In the genomic region with DNA sequence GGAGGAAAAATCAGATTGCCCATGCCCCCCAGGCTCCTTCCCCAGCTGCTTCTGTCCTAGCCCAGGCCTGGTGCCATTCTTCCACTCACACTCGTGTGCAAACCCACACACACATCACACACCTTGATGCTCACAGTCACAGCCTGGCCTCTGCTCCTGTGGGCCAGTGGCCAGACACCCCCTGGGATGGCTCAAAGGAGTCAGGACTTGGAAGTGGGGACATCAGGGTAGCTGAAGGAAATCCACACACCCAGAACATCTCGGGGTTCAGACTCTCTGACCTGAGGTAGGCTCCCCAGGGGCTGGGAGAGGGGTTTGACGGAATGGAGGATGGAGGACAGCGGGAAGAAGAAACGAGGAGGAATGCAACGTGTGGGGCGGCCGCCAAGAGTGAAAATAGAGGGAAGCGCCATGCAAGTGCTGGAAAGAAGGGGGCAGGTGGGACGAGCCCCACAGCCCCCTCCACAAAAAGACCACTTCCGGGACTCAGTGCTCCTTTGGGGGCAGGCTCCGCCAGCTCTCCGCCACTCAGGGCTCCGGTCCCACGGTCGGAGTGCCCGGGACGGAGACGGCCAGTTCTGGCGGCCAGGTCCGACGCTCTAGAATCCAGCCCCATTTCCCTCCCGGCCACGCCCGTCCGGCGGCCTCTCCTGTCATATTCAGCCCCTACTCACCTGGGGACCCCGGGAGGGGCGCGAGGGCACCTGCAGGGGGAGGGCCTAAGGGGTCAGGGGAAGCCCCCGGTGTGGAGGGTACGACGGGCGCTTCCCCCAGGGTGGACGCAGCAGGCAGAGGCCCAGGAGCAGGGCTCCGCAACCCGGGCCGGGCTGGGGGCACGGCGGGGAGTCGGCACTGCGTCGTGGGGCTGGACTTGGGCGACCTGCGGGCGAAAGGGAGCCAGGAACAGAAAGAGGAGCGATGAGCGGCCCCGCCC, we compare ENCODE assay signal across 8 cellular contexts. TPM values are rescaled to one million over a fixed set of nuclear protein-coding genes. Genes with fewer than 3 reads are reported as not detected.
DNase-seq lines count a peak whose midpoint lies in the region; ATAC-seq, FAIRE-seq and TF ChIP-seq lines count a peak whose summit lies in the region.
"Not testable (repeated sequence)": the region's sequence is repeated elsewhere in the genome, so short reads cannot be mapped to it uniquely, and the experiment has no call there.

No MANE protein-coding gene starts in this region.

- H3K4me1 ChIP-seq in HUES6 (ENCODE audit: control insufficient read depth, insufficient read depth, low read length) (peaks cover 14% of the 10 kb centered on the region; the same call in 1 of the 2 replicates), subcutaneous abdominal adipose tissue (ENCODE audit: control insufficient read depth in 5 of 5, insufficient read depth in 5 of 5, low read length in 5 of 5) (peaks cover 0 to 35% (median 30%) of the 10 kb centered on the region in 5 donors)

- peak overlapping the region in 1 of 2 donors; percentile 80 for H3K27ac Mint-ChIP-seq in natural killer cell

- H3K9ac ChIP-seq in HUES6 (ENCODE audit: low read length) (peak overlapping the region; percentile 59), subcutaneous abdominal adipose tissue (ENCODE audit: low read length in 5 of 5) (peak overlapping the region in 4 of 5 donors; percentile 57 to 79 (median 68))

- H3K27me3 ChIP-seq in HUES6 (ENCODE audit: control insufficient read depth, insufficient read depth, low read length): peaks cover 21% of the 10 kb centered on the region
- H3K27me3 ChIP-seq in bronchial epithelial cell (ENCODE audit: control insufficient read depth, insufficient read depth, low read length); subcutaneous abdominal adipose tissue (ENCODE audit: control insufficient read depth in 5 of 5, insufficient read depth in 4 of 5, low read length in 5 of 5): not testable (repeated sequence)

- FAIRE-seq in bronchial epithelial cell (lab: Jason Lieb, UNC): not testable (repeated sequence)

- ATAC-seq in GM21529 (IDR thresholded peaks at IDR 0.05; ENCODE audit: unreplicated experiment): peak; percentile 8
- ATAC-seq in left ventricle myocardium superior: peak; percentile 28
- not testable (repeated sequence) for ATAC-seq in natural killer cell

- not testable (repeated sequence) for H3K36me3 ChIP-seq in HUES6 (ENCODE audit: control insufficient read depth, insufficient read depth, low read length); bronchial epithelial cell (ENCODE audit: control insufficient read depth, insufficient read depth, low read length); subcutaneous abdominal adipose tissue (ENCODE audit: control insufficient read depth in 5 of 5, insufficient read depth in 5 of 5, low read length in 5 of 5)

- DNase-seq in DMS53 (lab: John Stamatoyannopoulos, UW): peak; percentile 56
- DNase-seq in bronchial epithelial cell (ENCODE audit: low read depth); left ventricle myocardium superior; natural killer cell: not testable (repeated sequence)

- H3K4me3 ChIP-seq in HUES6 (ENCODE audit: low read depth, low read length) (peak overlapping the region; percentile 61), WI38 (ENCODE audit: low read depth, low read length) (peak overlapping the region; percentile 78), bronchial epithelial cell (ENCODE audit: low read depth, low read length) (peak overlapping the region; percentile 73), subcutaneous abdominal adipose tissue (ENCODE audit: low read depth in 1 of 5, low read length in 5 of 5) (peak overlapping the region; percentile 40 to 81 (median 71))

- H3K9me3 ChIP-seq in HUES6 (ENCODE audit: control insufficient read depth, insufficient read depth, low read depth, low read length); subcutaneous abdominal adipose tissue (ENCODE audit: control insufficient read depth in 5 of 5, low read length in 5 of 5): not testable (repeated sequence)

- H3K4me1 Mint-ChIP-seq in natural killer cell: peaks cover 4 to 20% of the 10 kb centered on the region in 2 donors

- peaks cover 44 to 70% of the 10 kb centered on the region in 2 donors for H3K27me3 Mint-ChIP-seq in natural killer cell (ENCODE audit: low read depth in 2 of 2)

- H3K9me3 Mint-ChIP-seq in natural killer cell: not testable (repeated sequence)

- peak overlapping the region; percentile 57; the same call in 1 of the 2 replicates for H3K27ac ChIP-seq in HUES6 (ENCODE audit: low read depth, low read length)
- not testable (repeated sequence) for H3K27ac ChIP-seq in subcutaneous abdominal adipose tissue (ENCODE audit: low read depth, low read length)

- not testable (repeated sequence) for TF ChIP-seq CTCF in WI38 (IDR thresholded peaks at IDR 0.05; ENCODE audit: low read depth, low read length); bronchial epithelial cell (IDR thresholded peaks at IDR 0.05; ENCODE audit: insufficient read depth, low read length, severe bottlenecking); natural killer cell (IDR thresholded peaks at IDR 0.05)

- intact Hi-C loops in left ventricle myocardium superior (cut with micrococcal nuclease): loop anchor here (10.0 kb wide), 1 partner anchor 67 kb away; no protein-coding TSS in a partner anchor
- intact Hi-C loops in natural killer cell (cut with micrococcal nuclease): not testable (repeated sequence)

- peak overlapping the region; percentile 88 for H3K4me3 Mint-ChIP-seq in natural killer cell

- H3K36me3 Mint-ChIP-seq in natural killer cell: not testable (repeated sequence)

RNA-seq across cellular contexts. Expression of gene CSPG4, which starts 25.3 kb away (rescaled TPM):
- total RNA-seq in bronchial epithelial cell: 0.79 and 6.3 TPM in 2 replicates
- total RNA-seq in left ventricle myocardium superior: 5.2 TPM
- total RNA-seq in natural killer cell: under 1 TPM; 0.05 to 0.09 (median 0.07) TPM
